8 cellular contexts compared by ENCODE assay signal in genomic region chr1:9198538-9199361, GRCh38. TPM values are rescaled to one million over a fixed set of nuclear protein-coding genes. Genes with fewer than 3 reads are reported as not detected.
DNase-seq lines count a peak whose midpoint lies in the region; ATAC-seq and TF ChIP-seq lines count a peak whose summit lies in the region.

No MANE protein-coding gene starts in this region.

- peaks cover 0 to 33% (median 6%) of the 10 kb centered on the region in 3 donors for H3K27me3 ChIP-seq in psoas muscle (ENCODE audit: insufficient read depth in 3 of 3, low read length in 2 of 3)
- H3K27me3 ChIP-seq in CD8-positive, alpha-beta memory T cell (ENCODE audit: insufficient read depth, low read length, poor library complexity, severe bottlenecking), result peaks cover 45% of the 10 kb centered on the region

- H3K9me3 ChIP-seq in psoas muscle, result no peaks in the 10 kb centered on the region
- H3K9me3 ChIP-seq in CD8-positive, alpha-beta memory T cell (ENCODE audit: low read length), result no peaks in the 10 kb centered on the region

- peaks cover 28 to 45% (median 35%) of the 10 kb centered on the region in 3 donors for H3K4me1 Mint-ChIP-seq in CD8-positive, alpha-beta memory T cell

- 15 to 23% (median 22%) methylated on average over 47 to 54 of the region's 54 CpGs for WGBS in psoas muscle, 3 donors

- peaks cover 41 to 79% of the 10 kb centered on the region in 2 donors for H3K27me3 Mint-ChIP-seq in CD8-positive, alpha-beta memory T cell

- H3K36me3 Mint-ChIP-seq in CD8-positive, alpha-beta memory T cell, result no peaks in the 10 kb centered on the region

- ATAC-seq in psoas muscle (peak; percentile 68 to 87 (median 78)), HG03095 (IDR thresholded peaks at IDR 0.05; ENCODE audit: unreplicated experiment) (no peak), HG02981 (IDR thresholded peaks at IDR 0.05; ENCODE audit: unreplicated experiment) (no peak)

- intact Hi-C loops in psoas muscle (cut with DNase I), result loop anchor here in 1 of 2 donors (5.0 kb wide), 1 partner anchor 56 kb away; no protein-coding TSS in a partner anchor

- no peak overlapping the region for H3K27ac ChIP-seq in psoas muscle
- H3K27ac ChIP-seq in CD8-positive, alpha-beta memory T cell (ENCODE audit: low read depth, low read length), result no peak overlapping the region

- H3K4me3 ChIP-seq in fibroblast of pulmonary artery (replicated peaks; ENCODE audit: low read depth, low read length), result no peak overlapping the region
- H3K4me3 ChIP-seq in psoas muscle, result peak overlapping the region; percentile 50
- no peak overlapping the region for H3K4me3 ChIP-seq in CD8-positive, alpha-beta memory T cell (ENCODE audit: low read length)

- POLR2A ChIA-PET in CD8-positive, alpha-beta memory T cell (lab: Charles Lee), result no interaction called here

- H3K27ac Mint-ChIP-seq in CD8-positive, alpha-beta memory T cell, result peak overlapping the region in 1 of 8 donors; percentile 50

- DNase-seq in EH (ENCODE audit: low read depth), result peak; percentile 37
- DNase-seq in NCI-H2227 treated with DMSO at 0.1 percent for 48 hours (lab: John Stamatoyannopoulos, UW), result peak; percentile 57
- DNase-seq in fibroblast of pulmonary artery (ENCODE audit: low read depth), result no peak
- peak; percentile 48 to 76 for DNase-seq in psoas muscle
- no peak for DNase-seq in activated CD4-positive, CD25-positive, alpha-beta regulatory T cell (lab: John Stamatoyannopoulos, UW)
- no peak for DNase-seq in CD8-positive, alpha-beta memory T cell

- CTCF ChIA-PET in CD8-positive, alpha-beta memory T cell (lab: Charles Lee), result no interaction called here

- no peaks in the 10 kb centered on the region for H3K36me3 ChIP-seq in psoas muscle (ENCODE audit: insufficient read depth in 1 of 2, low read depth in 1 of 2)
- H3K36me3 ChIP-seq in CD8-positive, alpha-beta memory T cell (ENCODE audit: insufficient read depth, low read length), result no peaks in the 10 kb centered on the region

- peaks cover 26% of the 10 kb centered on the region for H3K4me1 ChIP-seq in psoas muscle
- peaks cover 23% of the 10 kb centered on the region for H3K4me1 ChIP-seq in CD8-positive, alpha-beta memory T cell (ENCODE audit: insufficient read depth, low read length)

- no peaks in the 10 kb centered on the region for H3K9me3 Mint-ChIP-seq in CD8-positive, alpha-beta memory T cell

- peak; percentile 8 for TF ChIP-seq CTCF in fibroblast of pulmonary artery (IDR thresholded peaks at IDR 0.05; ENCODE audit: low read length, missing control alignments)
- TF ChIP-seq CTCF in psoas muscle (IDR thresholded peaks at IDR 0.05), result peak; percentile 23

- no peak overlapping the region for H3K4me3 Mint-ChIP-seq in CD8-positive, alpha-beta memory T cell

RNA-seq across cellular contexts. Expression of gene H6PD, which starts 35.8 kb away (rescaled TPM):
- 10 to 100 TPM; 21.0 to 56.8 (median 37.0) TPM for total RNA-seq in psoas muscle
- polyA plus RNA-seq in psoas muscle, result 10 to 100 TPM in 2 of 3 donors, 1 to 10 TPM in 1; 5.8 to 23.4 (median 14.9) TPM
- total RNA-seq in CD8-positive, alpha-beta memory T cell, result 1 to 10 TPM; 7.8 to 7.9 TPM
- polyA plus RNA-seq in CD8-positive, alpha-beta memory T cell, result 11.6 TPM

Comparison
In these comparisons a context has a peak if more than half of its experiments do, and no peak if none do; other contexts are left out.
1. DNase-seq: peak in EH (single experiment), NCI-H2227 treated with DMSO at 0.1 percent for 48 hours (single experiment) and psoas muscle (2 of 2); none in fibroblast of pulmonary artery (single experiment), activated CD4-positive, CD25-positive, alpha-beta regulatory T cell (0 of 4) and CD8-positive, alpha-beta memory T cell (0 of 5).
2. ATAC-seq: peak in psoas muscle (4 of 4); none in HG03095 (single experiment) and HG02981 (single experiment).